In genomic region chr18:36411745-36412168, GRCh38 we compare ENCODE assay signal across 11 cellular contexts.
DNase-seq lines count a peak whose midpoint lies in the region; ATAC-seq, FAIRE-seq and TF ChIP-seq lines count a peak whose summit lies in the region.
"Had no signal": no experiment of that assay in that cellular context is flagged by ENCODE, and none has a peak within 500 bp of the region (broad histone marks: within the 10 kb centered on the region; RNA-seq: fewer than 3 reads in every experiment).

No MANE protein-coding gene starts in this region.

- H3K4me3 ChIP-seq in heart right ventricle (no peak overlapping the region), epithelial cell of esophagus (ENCODE audit: low read length) (no peak overlapping the region), coronary artery (no peak overlapping the region)
- H3K4me3 ChIP-seq: gastroesophageal sphincter had no signal

- H3K36me3 ChIP-seq in heart right ventricle = no peaks in the 10 kb centered on the region
- H3K36me3 ChIP-seq: gastroesophageal sphincter had no signal

- ATAC-seq in heart right ventricle = peak in 6 of 8 donors; percentile 17 to 55 (median 34)
- ATAC-seq in Right ventricle myocardium superior (ENCODE audit: poor library complexity) = no peak
- ATAC-seq in HG03460 (IDR thresholded peaks at IDR 0.05; ENCODE audit: unreplicated experiment) = no peak
- ATAC-seq: gastroesophageal sphincter had no signal

- peak in 6 of 9 donors; percentile 8 to 24 (median 18) for TF ChIP-seq CTCF in heart right ventricle (IDR thresholded peaks at IDR 0.05)
- peak; percentile 45 for TF ChIP-seq CTCF in epithelial cell of esophagus (IDR thresholded peaks at IDR 0.05; ENCODE audit: insufficient read depth, low read depth, low read length, missing control alignments)
- no peak for TF ChIP-seq CTCF in coronary artery (IDR thresholded peaks at IDR 0.05)

- H3K27me3 ChIP-seq in heart right ventricle = no peaks in the 10 kb centered on the region
- H3K27me3 ChIP-seq: gastroesophageal sphincter had no signal

- WGBS in heart right ventricle, 2 donors = 48 to 53% methylated on average over 3 of the region's 3 CpGs

- H3K27ac ChIP-seq in heart right ventricle = peak overlapping the region in 4 of 10 donors; percentile 25 to 48 (median 30)
- no peak overlapping the region for H3K27ac ChIP-seq in coronary artery
- no peak overlapping the region for H3K27ac ChIP-seq in caudate nucleus (ENCODE audit: low read depth, low read length)
- H3K27ac ChIP-seq: gastroesophageal sphincter had no signal

- intact Hi-C loops in heart right ventricle (cut with DNase I) = loop anchor here in 1 of 10 donors (10.0 kb wide), 1 partner anchor 57 kb away; no protein-coding TSS in a partner anchor
- intact Hi-C loops in Right ventricle myocardium superior (cut with DNase I) = no loop called here

- H3K4me1 ChIP-seq in heart right ventricle = peaks cover 0 to 53% (median 24%) of the 10 kb centered on the region in 9 donors

- FAIRE-seq in urothelium cell line (lab: Jason Lieb, UNC) = no peak

- DNase-seq in heart right ventricle (no peak), Right ventricle myocardium superior (no peak), NCI-H460 (ENCODE audit: extremely low read depth, low read depth) (peak; percentile 26), epithelial cell of esophagus (ENCODE audit: low read depth) (peak; percentile 54), urothelium cell line (ENCODE audit: low spot score) (peak; percentile 5), coronary artery (ENCODE audit: low spot score) (no peak), caudate nucleus (lab: John Stamatoyannopoulos, UW) (no peak)
- DNase-seq: activated B cell treated with CpG ODN at 0.5 μM for 24 hours; stimulated activated CD4-positive, alpha-beta T cell treated with anti-CD3 and anti-CD28 coated beads, Interleukin-2, amount 100 ng/mL, for 24 hours had no signal

- H3K9me3 ChIP-seq in heart right ventricle = no peaks in the 10 kb centered on the region
- H3K9me3 ChIP-seq: gastroesophageal sphincter had no signal

Comparison
In these comparisons a context has a peak if more than half of its experiments do, and no peak if none do; other contexts are left out.
1. ATAC-seq: peak in heart right ventricle (6 of 8); none in Right ventricle myocardium superior (single experiment) and HG03460 (single experiment).
2. DNase-seq: peak in NCI-H460 (single experiment), epithelial cell of esophagus (single experiment) and urothelium cell line (single experiment); none in heart right ventricle (0 of 2), Right ventricle myocardium superior (single experiment), coronary artery (single experiment) and caudate nucleus (0 of 61).